ENCODE assay signal across 1 cellular context in the genomic region with DNA sequence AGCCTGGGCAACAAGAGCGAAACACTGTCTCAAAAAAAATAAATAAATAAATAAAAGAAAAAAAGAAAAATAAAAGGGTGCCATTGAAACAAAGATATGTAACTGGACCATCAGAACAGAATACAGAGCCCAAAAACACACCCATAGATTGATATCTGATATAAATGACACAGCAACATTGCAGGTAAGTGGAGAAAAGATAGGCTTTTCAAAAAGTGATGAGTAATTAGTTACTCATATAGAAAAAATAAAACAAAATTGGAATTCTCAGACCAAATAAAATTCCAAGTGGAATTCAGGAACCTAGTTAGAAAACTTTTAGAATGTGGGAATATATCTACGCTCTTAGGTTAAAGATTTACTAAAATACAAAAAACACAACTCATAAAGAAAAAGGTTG.
A peak's percentile ranks its signal among the peaks of the same experiment; 100 is the strongest.
TF ChIP-seq lines count a peak whose summit lies in the region.

No MANE protein-coding gene starts in this region.

TF ChIP-seq in K562, 482 proteins besides CTCF, POLR2A, EP300 and RAD21 (continued from another document):
- TF ChIP-seq, protein P1, sequence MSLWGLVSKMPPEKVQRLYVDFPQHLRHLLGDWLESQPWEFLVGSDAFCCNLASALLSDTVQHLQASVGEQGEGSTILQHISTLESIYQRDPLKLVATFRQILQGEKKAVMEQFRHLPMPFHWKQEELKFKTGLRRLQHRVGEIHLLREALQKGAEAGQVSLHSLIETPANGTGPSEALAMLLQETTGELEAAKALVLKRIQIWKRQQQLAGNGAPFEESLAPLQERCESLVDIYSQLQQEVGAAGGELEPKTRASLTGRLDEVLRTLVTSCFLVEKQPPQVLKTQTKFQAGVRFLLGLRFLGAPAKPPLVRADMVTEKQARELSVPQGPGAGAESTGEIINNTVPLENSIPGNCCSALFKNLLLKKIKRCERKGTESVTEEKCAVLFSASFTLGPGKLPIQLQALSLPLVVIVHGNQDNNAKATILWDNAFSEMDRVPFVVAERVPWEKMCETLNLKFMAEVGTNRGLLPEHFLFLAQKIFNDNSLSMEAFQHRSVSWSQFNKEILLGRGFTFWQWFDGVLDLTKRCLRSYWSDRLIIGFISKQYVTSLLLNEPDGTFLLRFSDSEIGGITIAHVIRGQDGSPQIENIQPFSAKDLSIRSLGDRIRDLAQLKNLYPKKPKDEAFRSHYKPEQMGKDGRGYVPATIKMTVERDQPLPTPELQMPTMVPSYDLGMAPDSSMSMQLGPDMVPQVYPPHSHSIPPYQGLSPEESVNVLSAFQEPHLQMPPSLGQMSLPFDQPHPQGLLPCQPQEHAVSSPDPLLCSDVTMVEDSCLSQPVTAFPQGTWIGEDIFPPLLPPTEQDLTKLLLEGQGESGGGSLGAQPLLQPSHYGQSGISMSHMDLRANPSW (CRISPR knock-in tag; IDR thresholded peaks at IDR 0.05), result no peak
- TF ChIP-seq TBL1XR1 (IDR thresholded peaks at IDR 0.05; ENCODE audit: low read length in 2 of 2) (no peak), KLF16 (IDR thresholded peaks at IDR 0.05) (no peak), NFE2 (IDR thresholded peaks at IDR 0.05; ENCODE audit: low read depth) (peak; percentile 49; the same call in 1 of the 2 replicates), KLF6 (CRISPR knock-in tag; IDR thresholded peaks at IDR 0.05; ENCODE audit: borderline replicate concordance) (no peak), C11orf30 (IDR thresholded peaks at IDR 0.05; ENCODE audit: low read depth) (peak; percentile 88), CEBPG (CRISPR knock-in tag; IDR thresholded peaks at IDR 0.05) (no peak), CEBPG (tag; conservative IDR thresholded peaks at IDR 0.05 in 1 of 2, IDR thresholded peaks at IDR 0.05 in 1 of 2) (no peak), ADNP (tag; IDR thresholded peaks at IDR 0.05) (no peak), SMARCA4 (IDR thresholded peaks at IDR 0.05) (peak; percentile 18; the same call in 1 of the 2 replicates), MXI1 (IDR thresholded peaks at IDR 0.05; ENCODE audit: low read depth, low read length) (no peak), ZNF316 (IDR thresholded peaks at IDR 0.05) (peak; percentile 94), MAFK (IDR thresholded peaks at IDR 0.05; ENCODE audit: low read length) (peak; percentile 7; the same call in 1 of the 2 replicates), ZNF263 (CRISPR knock-in tag; IDR thresholded peaks at IDR 0.05; ENCODE audit: borderline replicate concordance) (no peak), MAFF (IDR thresholded peaks at IDR 0.05; ENCODE audit: low read length) (peak; percentile 40; the same call in 1 of the 2 replicates), CBFA2T2 (conservative IDR thresholded peaks at IDR 0.05) (no peak), ARID1B (IDR thresholded peaks at IDR 0.05) (peak; percentile 38), ATF1 (CRISPR knock-in tag; IDR thresholded peaks at IDR 0.05) (no peak), ATF1 (tag; IDR thresholded peaks at IDR 0.05) (no peak), KAT8 (IDR thresholded peaks at IDR 0.05; ENCODE audit: low read depth) (no peak), KLF10 (CRISPR knock-in tag; IDR thresholded peaks at IDR 0.05) (no peak), FOXJ2 (tag; IDR thresholded peaks at IDR 0.05) (no peak), ZC3H8 (IDR thresholded peaks at IDR 0.05) (no peak), HOXB6 (CRISPR knock-in tag; IDR thresholded peaks at IDR 0.05; ENCODE audit: borderline replicate concordance) (no peak), ZNF134 (CRISPR knock-in tag; conservative IDR thresholded peaks at IDR 0.05) (no peak), MAFG (tag; conservative IDR thresholded peaks at IDR 0.05) (peak; percentile 79)
- TF ChIP-seq, protein P2, sequence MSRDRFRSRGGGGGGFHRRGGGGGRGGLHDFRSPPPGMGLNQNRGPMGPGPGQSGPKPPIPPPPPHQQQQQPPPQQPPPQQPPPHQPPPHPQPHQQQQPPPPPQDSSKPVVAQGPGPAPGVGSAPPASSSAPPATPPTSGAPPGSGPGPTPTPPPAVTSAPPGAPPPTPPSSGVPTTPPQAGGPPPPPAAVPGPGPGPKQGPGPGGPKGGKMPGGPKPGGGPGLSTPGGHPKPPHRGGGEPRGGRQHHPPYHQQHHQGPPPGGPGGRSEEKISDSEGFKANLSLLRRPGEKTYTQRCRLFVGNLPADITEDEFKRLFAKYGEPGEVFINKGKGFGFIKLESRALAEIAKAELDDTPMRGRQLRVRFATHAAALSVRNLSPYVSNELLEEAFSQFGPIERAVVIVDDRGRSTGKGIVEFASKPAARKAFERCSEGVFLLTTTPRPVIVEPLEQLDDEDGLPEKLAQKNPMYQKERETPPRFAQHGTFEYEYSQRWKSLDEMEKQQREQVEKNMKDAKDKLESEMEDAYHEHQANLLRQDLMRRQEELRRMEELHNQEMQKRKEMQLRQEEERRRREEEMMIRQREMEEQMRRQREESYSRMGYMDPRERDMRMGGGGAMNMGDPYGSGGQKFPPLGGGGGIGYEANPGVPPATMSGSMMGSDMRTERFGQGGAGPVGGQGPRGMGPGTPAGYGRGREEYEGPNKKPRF (IDR thresholded peaks at IDR 0.05; ENCODE audit: low read depth, low read length), result no peak
- TF ChIP-seq, protein P3, sequence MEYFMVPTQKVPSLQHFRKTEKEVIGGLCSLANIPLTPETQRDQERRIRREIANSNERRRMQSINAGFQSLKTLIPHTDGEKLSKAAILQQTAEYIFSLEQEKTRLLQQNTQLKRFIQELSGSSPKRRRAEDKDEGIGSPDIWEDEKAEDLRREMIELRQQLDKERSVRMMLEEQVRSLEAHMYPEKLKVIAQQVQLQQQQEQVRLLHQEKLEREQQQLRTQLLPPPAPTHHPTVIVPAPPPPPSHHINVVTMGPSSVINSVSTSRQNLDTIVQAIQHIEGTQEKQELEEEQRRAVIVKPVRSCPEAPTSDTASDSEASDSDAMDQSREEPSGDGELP (CRISPR knock-in tag; IDR thresholded peaks at IDR 0.05; ENCODE audit: borderline replicate concordance), result no peak
- TF ChIP-seq, protein P4, sequence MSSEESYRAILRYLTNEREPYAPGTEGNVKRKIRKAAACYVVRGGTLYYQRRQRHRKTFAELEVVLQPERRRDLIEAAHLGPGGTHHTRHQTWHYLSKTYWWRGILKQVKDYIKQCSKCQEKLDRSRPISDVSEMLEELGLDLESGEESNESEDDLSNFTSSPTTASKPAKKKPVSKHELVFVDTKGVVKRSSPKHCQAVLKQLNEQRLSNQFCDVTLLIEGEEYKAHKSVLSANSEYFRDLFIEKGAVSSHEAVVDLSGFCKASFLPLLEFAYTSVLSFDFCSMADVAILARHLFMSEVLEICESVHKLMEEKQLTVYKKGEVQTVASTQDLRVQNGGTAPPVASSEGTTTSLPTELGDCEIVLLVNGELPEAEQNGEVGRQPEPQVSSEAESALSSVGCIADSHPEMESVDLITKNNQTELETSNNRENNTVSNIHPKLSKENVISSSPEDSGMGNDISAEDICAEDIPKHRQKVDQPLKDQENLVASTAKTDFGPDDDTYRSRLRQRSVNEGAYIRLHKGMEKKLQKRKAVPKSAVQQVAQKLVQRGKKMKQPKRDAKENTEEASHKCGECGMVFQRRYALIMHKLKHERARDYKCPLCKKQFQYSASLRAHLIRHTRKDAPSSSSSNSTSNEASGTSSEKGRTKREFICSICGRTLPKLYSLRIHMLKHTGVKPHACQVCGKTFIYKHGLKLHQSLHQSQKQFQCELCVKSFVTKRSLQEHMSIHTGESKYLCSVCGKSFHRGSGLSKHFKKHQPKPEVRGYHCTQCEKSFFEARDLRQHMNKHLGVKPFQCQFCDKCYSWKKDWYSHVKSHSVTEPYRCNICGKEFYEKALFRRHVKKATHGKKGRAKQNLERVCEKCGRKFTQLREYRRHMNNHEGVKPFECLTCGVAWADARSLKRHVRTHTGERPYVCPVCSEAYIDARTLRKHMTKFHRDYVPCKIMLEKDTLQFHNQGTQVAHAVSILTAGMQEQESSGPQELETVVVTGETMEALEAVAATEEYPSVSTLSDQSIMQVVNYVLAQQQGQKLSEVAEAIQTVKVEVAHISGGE (CRISPR knock-in tag; IDR thresholded peaks at IDR 0.05), result no peak
- TF ChIP-seq, protein P5, sequence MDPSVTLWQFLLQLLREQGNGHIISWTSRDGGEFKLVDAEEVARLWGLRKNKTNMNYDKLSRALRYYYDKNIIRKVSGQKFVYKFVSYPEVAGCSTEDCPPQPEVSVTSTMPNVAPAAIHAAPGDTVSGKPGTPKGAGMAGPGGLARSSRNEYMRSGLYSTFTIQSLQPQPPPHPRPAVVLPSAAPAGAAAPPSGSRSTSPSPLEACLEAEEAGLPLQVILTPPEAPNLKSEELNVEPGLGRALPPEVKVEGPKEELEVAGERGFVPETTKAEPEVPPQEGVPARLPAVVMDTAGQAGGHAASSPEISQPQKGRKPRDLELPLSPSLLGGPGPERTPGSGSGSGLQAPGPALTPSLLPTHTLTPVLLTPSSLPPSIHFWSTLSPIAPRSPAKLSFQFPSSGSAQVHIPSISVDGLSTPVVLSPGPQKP (CRISPR knock-in tag; IDR thresholded peaks at IDR 0.05), result no peak
- TF ChIP-seq, protein P6, sequence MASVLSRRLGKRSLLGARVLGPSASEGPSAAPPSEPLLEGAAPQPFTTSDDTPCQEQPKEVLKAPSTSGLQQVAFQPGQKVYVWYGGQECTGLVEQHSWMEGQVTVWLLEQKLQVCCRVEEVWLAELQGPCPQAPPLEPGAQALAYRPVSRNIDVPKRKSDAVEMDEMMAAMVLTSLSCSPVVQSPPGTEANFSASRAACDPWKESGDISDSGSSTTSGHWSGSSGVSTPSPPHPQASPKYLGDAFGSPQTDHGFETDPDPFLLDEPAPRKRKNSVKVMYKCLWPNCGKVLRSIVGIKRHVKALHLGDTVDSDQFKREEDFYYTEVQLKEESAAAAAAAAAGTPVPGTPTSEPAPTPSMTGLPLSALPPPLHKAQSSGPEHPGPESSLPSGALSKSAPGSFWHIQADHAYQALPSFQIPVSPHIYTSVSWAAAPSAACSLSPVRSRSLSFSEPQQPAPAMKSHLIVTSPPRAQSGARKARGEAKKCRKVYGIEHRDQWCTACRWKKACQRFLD (CRISPR knock-in tag; IDR thresholded peaks at IDR 0.05), result no peak
- TF ChIP-seq, protein P7, sequence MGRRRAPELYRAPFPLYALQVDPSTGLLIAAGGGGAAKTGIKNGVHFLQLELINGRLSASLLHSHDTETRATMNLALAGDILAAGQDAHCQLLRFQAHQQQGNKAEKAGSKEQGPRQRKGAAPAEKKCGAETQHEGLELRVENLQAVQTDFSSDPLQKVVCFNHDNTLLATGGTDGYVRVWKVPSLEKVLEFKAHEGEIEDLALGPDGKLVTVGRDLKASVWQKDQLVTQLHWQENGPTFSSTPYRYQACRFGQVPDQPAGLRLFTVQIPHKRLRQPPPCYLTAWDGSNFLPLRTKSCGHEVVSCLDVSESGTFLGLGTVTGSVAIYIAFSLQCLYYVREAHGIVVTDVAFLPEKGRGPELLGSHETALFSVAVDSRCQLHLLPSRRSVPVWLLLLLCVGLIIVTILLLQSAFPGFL (CRISPR knock-in tag; IDR thresholded peaks at IDR 0.05), result no peak
- TF ChIP-seq, protein P8, sequence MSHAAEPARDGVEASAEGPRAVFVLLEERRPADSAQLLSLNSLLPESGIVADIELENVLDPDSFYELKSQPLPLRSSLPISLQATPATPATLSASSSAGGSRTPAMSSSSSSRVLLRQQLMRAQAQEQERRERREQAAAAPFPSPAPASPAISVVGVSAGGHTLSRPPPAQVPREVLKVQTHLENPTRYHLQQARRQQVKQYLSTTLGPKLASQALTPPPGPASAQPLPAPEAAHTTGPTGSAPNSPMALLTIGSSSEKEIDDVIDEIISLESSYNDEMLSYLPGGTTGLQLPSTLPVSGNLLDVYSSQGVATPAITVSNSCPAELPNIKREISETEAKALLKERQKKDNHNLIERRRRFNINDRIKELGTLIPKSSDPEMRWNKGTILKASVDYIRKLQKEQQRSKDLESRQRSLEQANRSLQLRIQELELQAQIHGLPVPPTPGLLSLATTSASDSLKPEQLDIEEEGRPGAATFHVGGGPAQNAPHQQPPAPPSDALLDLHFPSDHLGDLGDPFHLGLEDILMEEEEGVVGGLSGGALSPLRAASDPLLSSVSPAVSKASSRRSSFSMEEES (CRISPR knock-in tag; IDR thresholded peaks at IDR 0.05), result no peak
TF ChIP-seq in K562: peak in this region for 8.
